Comparison of ENCODE assay signal across 27 cellular contexts in genomic region chr3:4797201-4797600, GRCh38.
"Had no signal": no experiment of that assay in that cellular context is flagged by ENCODE, and none has a peak within 500 bp of the region (broad histone marks: within the 10 kb centered on the region; RNA-seq: fewer than 3 reads in every experiment).

No MANE protein-coding gene starts in this region.

- H3K27ac Mint-ChIP-seq: activated CD4-positive, alpha-beta memory T cell treated with anti-CD3 and anti-CD28 coated beads, Interleukin-2, amount 10 ng/mL, durations not matched to agents 7 days and 5 days; activated CD4-positive, alpha-beta T cell treated with anti-CD3 and anti-CD28 coated beads, Interleukin-2, amount 10 ng/mL, durations not matched to agents 24 days and 14 days; activated naive CD8-positive, alpha-beta T cell treated with anti-CD3 and anti-CD28 coated beads, Interleukin-2, amount 50 U/mL, for 24 hours; activated T-helper 1 cell treated with anti-CD3 and anti-CD28 coated beads, Interleukin-12 subunit alpha, Interleukin-12 subunit beta, Interleukin-2, Interleukin-4 antibody, amounts not matched to agents 30 ng/mL and 10 ng/mL and 1 ng/mL, durations not matched to agents 14 hours and 24 hours and 36 hours; nephron progenitor cell had no signal

- H3K27me3 Mint-ChIP-seq: activated CD4-positive, alpha-beta memory T cell treated with anti-CD3 and anti-CD28 coated beads, Interleukin-2, amount 10 ng/mL, durations not matched to agents 7 days and 5 days; activated CD4-positive, alpha-beta T cell treated with anti-CD3 and anti-CD28 coated beads, Interleukin-2, amount 10 ng/mL, durations not matched to agents 24 days and 14 days; activated naive CD8-positive, alpha-beta T cell treated with anti-CD3 and anti-CD28 coated beads, Interleukin-2, amount 50 U/mL, for 24 hours; central memory CD8-positive, alpha-beta T cell; effector memory CD8-positive, alpha-beta T cell had no signal

- H3K27ac ChIP-seq: breast epithelium, colonic mucosa, dorsolateral prefrontal cortex, hepatocyte, pancreas, thyroid gland, upper lobe of right lung had no signal

- H3K4me1 ChIP-seq: breast epithelium, colonic mucosa, pancreas, thyroid gland, upper lobe of right lung had no signal

- H3K79me2 ChIP-seq: hepatocyte had no signal

- H3K9me3 Mint-ChIP-seq: activated CD4-positive, alpha-beta memory T cell treated with anti-CD3 and anti-CD28 coated beads, Interleukin-2, amount 10 ng/mL, durations not matched to agents 7 days and 5 days; activated naive CD8-positive, alpha-beta T cell treated with anti-CD3 and anti-CD28 coated beads, Interleukin-2, amount 50 U/mL, for 24 hours; activated T-helper 1 cell treated with anti-CD3 and anti-CD28 coated beads, Interleukin-12 subunit alpha, Interleukin-12 subunit beta, Interleukin-2, Interleukin-4 antibody, amounts not matched to agents 30 ng/mL and 10 ng/mL and 1 ng/mL, durations not matched to agents 14 hours and 24 hours and 36 hours; central memory CD8-positive, alpha-beta T cell; effector memory CD8-positive, alpha-beta T cell; nephron progenitor cell had no signal

- H3K4me1 Mint-ChIP-seq: central memory CD8-positive, alpha-beta T cell had no signal

- H3K4me2 ChIP-seq: hepatocyte had no signal

- H3K4me3 ChIP-seq: breast epithelium, colonic mucosa, dorsolateral prefrontal cortex, hepatocyte, pancreas, thyroid gland, upper lobe of right lung had no signal

- H3K27me3 ChIP-seq: breast epithelium, colonic mucosa, dorsolateral prefrontal cortex, hepatocyte, pancreas, thyroid gland, upper lobe of right lung had no signal

- DNase-seq: activated CD4-positive, alpha-beta memory T cell treated with anti-CD3 and anti-CD28 coated beads, Interleukin-2, amount 10 ng/mL, durations not matched to agents 7 days and 5 days; activated CD4-positive, alpha-beta T cell treated with anti-CD3 and anti-CD28 coated beads, Interleukin-2, amount 10 ng/mL, durations not matched to agents 24 days and 14 days; activated gamma-delta T cell; activated naive CD4-positive, alpha-beta T cell treated with anti-CD3 and anti-CD28 coated beads, Interleukin-2, amount 50 U/mL, for 16 hours; activated naive CD8-positive, alpha-beta T cell treated with anti-CD3 and anti-CD28 coated beads, Interleukin-2, amount 50 U/mL, for 24 hours; aorta; colonic mucosa; dorsolateral prefrontal cortex; effector memory CD8-positive, alpha-beta T cell; glutamatergic neuron; left cardiac atrium; nephron progenitor cell; pancreas; right cardiac atrium; stimulated activated CD4-positive, alpha-beta T cell treated with anti-CD3 and anti-CD28 coated beads, Interleukin-12 subunit alpha, Interleukin-12 subunit beta, amount 100 ng/mL, for 4 hours; stimulated activated CD4-positive, alpha-beta T cell treated with anti-CD3 and anti-CD28 coated beads, Interleukin-4, amount 100 ng/mL, for 4 hours; stimulated activated naive CD8-positive, alpha-beta T cell treated with anti-CD3 and anti-CD28 coated beads, Interleukin-15, Interleukin-2, amounts not matched to agents 100 U/mL and 50 U/mL, for 24 hours; T1000; thyroid gland; upper lobe of right lung had no signal

- ATAC-seq: activated naive CD8-positive, alpha-beta T cell treated with anti-CD3 and anti-CD28 coated beads, Interleukin-2, amount 50 U/mL, for 24 hours; effector memory CD8-positive, alpha-beta T cell; esophagus mucosa; left cardiac atrium; pancreas; right cardiac atrium; stimulated activated naive CD8-positive, alpha-beta T cell treated with anti-CD3 and anti-CD28 coated beads, Interleukin-15, Interleukin-2, amounts not matched to agents 100 U/mL and 50 U/mL, for 24 hours; upper lobe of right lung had no signal

- FAIRE-seq: endothelial cell of umbilical vein, frontal cortex, pancreas had no signal

- H3K4me3 Mint-ChIP-seq: activated CD4-positive, alpha-beta memory T cell treated with anti-CD3 and anti-CD28 coated beads, Interleukin-2, amount 10 ng/mL, durations not matched to agents 7 days and 5 days; activated CD4-positive, alpha-beta T cell treated with anti-CD3 and anti-CD28 coated beads, Interleukin-2, amount 10 ng/mL, durations not matched to agents 24 days and 14 days; activated naive CD8-positive, alpha-beta T cell treated with anti-CD3 and anti-CD28 coated beads, Interleukin-2, amount 50 U/mL, for 24 hours; activated T-helper 1 cell treated with anti-CD3 and anti-CD28 coated beads, Interleukin-12 subunit alpha, Interleukin-12 subunit beta, Interleukin-2, Interleukin-4 antibody, amounts not matched to agents 30 ng/mL and 10 ng/mL and 1 ng/mL, durations not matched to agents 14 hours and 24 hours and 36 hours; central memory CD8-positive, alpha-beta T cell; effector memory CD8-positive, alpha-beta T cell; nephron progenitor cell had no signal

- H3K36me3 ChIP-seq: breast epithelium, colonic mucosa, pancreas had no signal
